Comparison of ENCODE assay signal across 1 cellular context in genomic region chr11:33158596-33158995, GRCh38.
TF ChIP-seq lines count a peak whose summit lies in the region.

No MANE protein-coding gene starts in this region.

TF ChIP-seq in HepG2, 621 proteins besides CTCF, POLR2A, EP300 and RAD21 (continued from another document):
- TF ChIP-seq ZNF800 (CRISPR knock-in tag; IDR thresholded peaks at IDR 0.05) (no peak), ATF7 (IDR thresholded peaks at IDR 0.05) (peak; percentile 89), ATF7 (CRISPR knock-in tag; IDR thresholded peaks at IDR 0.05) (no peak), ZNF710 (CRISPR knock-in tag; IDR thresholded peaks at IDR 0.05; ENCODE audit: borderline replicate concordance) (no peak), CREB1 (IDR thresholded peaks at IDR 0.05) (0 out of 2 replicates have a peak, but pooled peaks have one; percentile 4), CREB1 (CRISPR knock-in tag; IDR thresholded peaks at IDR 0.05) (no peak), POLR2AphosphoS5 (IDR thresholded peaks at IDR 0.05; ENCODE audit: low read depth, low read length) (peak; percentile 19; the same call in 1 of the 2 replicates), DR1 (CRISPR knock-in tag; IDR thresholded peaks at IDR 0.05) (no peak), ATRX (CRISPR knock-in tag; IDR thresholded peaks at IDR 0.05; ENCODE audit: borderline replicate concordance) (no peak)
TF ChIP-seq in HepG2: peak in this region for 3.
